Comparison of ENCODE assay signal across 8 cellular contexts in genomic region chr10:119178371-119179119, GRCh38. TPM values are rescaled to one million over a fixed set of nuclear protein-coding genes. Genes with fewer than 3 reads are reported as not detected.
DNase-seq lines count a peak whose midpoint lies in the region; ATAC-seq, FAIRE-seq and TF ChIP-seq lines count a peak whose summit lies in the region.

Gene PRDX3, minus strand, starts transcription at chr10:119178812. Its CDS starts 22 bp downstream, at chr10:119178790.

- peak within 1 kb of the TSS; percentile 92 for H3K23ac ChIP-seq in neuronal stem cell (ENCODE audit: low read depth, low read length, poor library complexity)

- peak within 1 kb of the TSS; percentile 86 for H3K9ac ChIP-seq in MM.1S (ENCODE audit: low read length)
- peak within 1 kb of the TSS; percentile 99 for H3K9ac ChIP-seq in neuronal stem cell (ENCODE audit: low read depth, low read length, poor library complexity)

- H3K36me3 ChIP-seq in HAP-1 (replicated peaks), result peaks cover 32% of the 10 kb centered on the region
- H3K36me3 ChIP-seq in MM.1S (replicated peaks; ENCODE audit: insufficient read depth, low read length), result peaks cover 15% of the 10 kb centered on the region; the same call in 1 of the 2 replicates
- H3K36me3 ChIP-seq in neuronal stem cell (replicated peaks in 1 of 2; ENCODE audit: control insufficient read depth in 2 of 2, insufficient read depth in 2 of 2, low read length in 2 of 2), result peaks cover 19 to 35% of the 10 kb centered on the region in 2 donors

- H2AFZ ChIP-seq in MM.1S (ENCODE audit: low read length) (peak within 1 kb of the TSS; percentile 99), neuronal stem cell (ENCODE audit: low read length) (peak within 1 kb of the TSS; percentile 95)

- peak; percentile 93 to 98 for DNase-seq in HAP-1 (ENCODE audit: low spot score in 2 of 2)
- peak; percentile 89 for DNase-seq in MM.1S
- DNase-seq in SIG-M5 (lab: John Stamatoyannopoulos, UW), result peak; percentile 12
- peak; percentile 91 for DNase-seq in activated gamma-delta T cell treated with Interleukin-2 at 50 U/mL for 16 hours
- peak; percentile 67 to 83 for DNase-seq in foreskin keratinocyte
- peak; percentile 86 for DNase-seq in neuronal stem cell (ENCODE audit: low spot score)
- DNase-seq in substantia nigra (lab: John Stamatoyannopoulos, UW), result peak; percentile 59 to 97 (median 91)

- H2AK5ac ChIP-seq in neuronal stem cell (ENCODE audit: low read depth, low read length), result peak within 1 kb of the TSS; percentile 23

- H2BK5ac ChIP-seq in neuronal stem cell (ENCODE audit: low read length), result peak within 1 kb of the TSS; percentile 80

- no peaks in the 10 kb centered on the region for H3K27me3 ChIP-seq in HAP-1 (ENCODE audit: low read depth)
- no peaks in the 10 kb centered on the region for H3K27me3 ChIP-seq in MM.1S (replicated peaks; ENCODE audit: insufficient read depth, low read length)
- H3K27me3 ChIP-seq in foreskin keratinocyte, result no peaks in the 10 kb centered on the region
- H3K27me3 ChIP-seq in neuronal stem cell (ENCODE audit: control insufficient read depth in 3 of 3, insufficient read depth in 3 of 3, low read depth in 1 of 3, low read length in 3 of 3), result no peaks in the 10 kb centered on the region

- no peak within 1 kb of the TSS for H3K4ac ChIP-seq in neuronal stem cell (ENCODE audit: low read length)

- H3F3A ChIP-seq in MM.1S (ENCODE audit: insufficient read depth, low read length), result no peaks in the 10 kb centered on the region

- H3K4me1 ChIP-seq in HAP-1 (peaks cover 9% of the 10 kb centered on the region), MM.1S (ENCODE audit: low read length) (peaks cover 4% of the 10 kb centered on the region; the same call in 1 of the 2 replicates), foreskin keratinocyte (no peaks in the 10 kb centered on the region), neuronal stem cell (ENCODE audit: control insufficient read depth in 2 of 2, insufficient read depth in 1 of 2, low read depth in 1 of 2, low read length in 2 of 2) (peaks cover 6 to 8% of the 10 kb centered on the region in 2 donors)

- peak within 1 kb of the TSS; percentile 99 for H3K18ac ChIP-seq in neuronal stem cell (ENCODE audit: low read length)

- no CpG with 5 or more reads among the region's 45 CpGs for WGBS in neuronal stem cell (ENCODE audit: extremely low coverage in 2 of 2, insufficient read length in 2 of 2, insufficient replicate concordance in 1 of 2), 2 donors

- H3K4me3 ChIP-seq in HAP-1, result peak within 1 kb of the TSS; percentile 95
- H3K4me3 ChIP-seq in MM.1S (ENCODE audit: low read length), result peak within 1 kb of the TSS; percentile 100
- H3K4me3 ChIP-seq in neuronal stem cell (ENCODE audit: low read length in 2 of 2), result peak within 1 kb of the TSS; percentile 84 to 94

- 0 out of 2 replicates have a peak, but pooled peaks have one; percentile 12 for TF ChIP-seq CTCF in MM.1S (IDR thresholded peaks at IDR 0.05; ENCODE audit: low read length)
- TF ChIP-seq CTCF in foreskin keratinocyte (conservative IDR thresholded peaks at IDR 0.05), result peak; percentile 41

- H4K20me1 ChIP-seq in MM.1S (ENCODE audit: insufficient read depth, low read length), result no peaks in the 10 kb centered on the region

- in situ Hi-C loops in HAP-1 (cut with MboI; ENCODE audit: low sequenced_read_pairs), result no loop called here

- no peak within 1 kb of the TSS for H2BK15ac ChIP-seq in neuronal stem cell (ENCODE audit: low read length)

- peak within 1 kb of the TSS; percentile 91 for H3K14ac ChIP-seq in neuronal stem cell (ENCODE audit: low read length)

- FAIRE-seq in G401.6 (lab: Jason Lieb, UNC), result peak; percentile 93

- peak; percentile 96 for ATAC-seq in foreskin keratinocyte

- H3K9me3 ChIP-seq in HAP-1 (no peaks in the 10 kb centered on the region), MM.1S (replicated peaks; ENCODE audit: insufficient read depth, low read length) (no peaks in the 10 kb centered on the region), neuronal stem cell (replicated peaks in 1 of 2; ENCODE audit: control insufficient read depth in 2 of 2, insufficient read depth in 1 of 2, low read depth in 1 of 2, low read length in 2 of 2) (no peaks in the 10 kb centered on the region)

- H3K4me2 ChIP-seq in MM.1S (ENCODE audit: low read depth, low read length) (peak within 1 kb of the TSS; percentile 84), neuronal stem cell (ENCODE audit: insufficient read depth, low read length, poor library complexity, severe bottlenecking) (peak within 1 kb of the TSS; percentile 81)

- peaks cover 5% of the 10 kb centered on the region for H3K79me1 ChIP-seq in neuronal stem cell (ENCODE audit: low read depth, low read length)

- no peaks in the 10 kb centered on the region for H3K9me2 ChIP-seq in MM.1S (replicated peaks; ENCODE audit: insufficient read depth, low read length)

- peak within 1 kb of the TSS; percentile 60; the same call in 1 of the 2 replicates for H3K27ac ChIP-seq in MM.1S (ENCODE audit: low read length)
- H3K27ac ChIP-seq in foreskin keratinocyte, result peak within 1 kb of the TSS; percentile 29
- H3K27ac ChIP-seq in neuronal stem cell (replicated peaks; ENCODE audit: low read length), result peak within 1 kb of the TSS; percentile 96
- peak within 1 kb of the TSS; percentile 92 for H3K27ac ChIP-seq in substantia nigra (ENCODE audit: low read depth, low read length, poor library complexity, severe bottlenecking)

- no peak within 1 kb of the TSS for H4K8ac ChIP-seq in neuronal stem cell (ENCODE audit: low read depth, low read length)

- H4K91ac ChIP-seq in neuronal stem cell (ENCODE audit: low read depth, low read length, poor library complexity), result no peak within 1 kb of the TSS

- H2BK120ac ChIP-seq in neuronal stem cell (ENCODE audit: low read depth, low read length), result no peak within 1 kb of the TSS

- peaks cover 47% of the 10 kb centered on the region for H3K79me2 ChIP-seq in MM.1S (ENCODE audit: low read length)

- H2BK12ac ChIP-seq in neuronal stem cell (ENCODE audit: low read length), result no peak within 1 kb of the TSS

RNA-seq across cellular contexts. Expression of gene PRDX3, which starts in this region (rescaled TPM):
- total RNA-seq in foreskin keratinocyte, result 166 and 183 TPM in 2 replicates
- 142 and 187 TPM in 2 replicates for polyA plus RNA-seq in foreskin keratinocyte
- 169 TPM for polyA plus RNA-seq in neuronal stem cell (2013, experiment 1 of 2)
- 170 TPM for polyA plus RNA-seq in neuronal stem cell (2013, experiment 2 of 2)

Comparison
In these comparisons a context has a peak if more than half of its experiments do, and no peak if none do; other contexts are left out.
1. Peak in every context shown above with its lines: DNase-seq, ATAC-seq, H3K4me3 ChIP-seq and H3K27ac ChIP-seq.
2. DNase-seq: peak in every context shown above with its lines; median percentile 96 in HAP-1; 91 in activated gamma-delta T cell treated with Interleukin-2 at 50 U/mL for 16 hours; 91 in substantia nigra; 89 in MM.1S; 86 in neuronal stem cell; 75 in foreskin keratinocyte; 12 in SIG-M5.
3. H3K27ac ChIP-seq: peak in every context shown above with its lines; median percentile 96 in neuronal stem cell; 92 in substantia nigra; 60 in MM.1S; 29 in foreskin keratinocyte.